ENCODE assay signal across 8 cellular contexts in genomic region chr2:127475788-127476187, GRCh38. TPM values are rescaled to one million over a fixed set of nuclear protein-coding genes. Genes with fewer than 3 reads are reported as not detected.
"Had no signal": no experiment of that assay in that cellular context is flagged by ENCODE, and none has a peak within 500 bp of the region (broad histone marks: within the 10 kb centered on the region; RNA-seq: fewer than 3 reads in every experiment).

No MANE protein-coding gene starts in this region.

- H3K4me3 Mint-ChIP-seq: GM23338, H9 had no signal

- H3K27ac Mint-ChIP-seq: GM23338, H9 had no signal

- H3K4me3 ChIP-seq: GM23338 had no signal

- FAIRE-seq: H1, H54, HTR-8/SVneo had no signal

- ATAC-seq: GM23338 had no signal

- H3K9me3 Mint-ChIP-seq: GM23338 had no signal

- H2AFZ ChIP-seq: GM23338 had no signal

- H3K4me2 ChIP-seq: GM23338 had no signal

- DNase-seq: H9, HCEC 1CT, IMR-90, KBM-7 had no signal

RNA-seq across cellular contexts. Expression of gene PROC, which starts 57.6 kb away (rescaled TPM):
- total RNA-seq: IMR-90 had no signal

RNA-seq across cellular contexts. Expression of gene MYO7B, which starts 59.7 kb away (rescaled TPM):
- total RNA-seq: GM23338, H1, H9 had no signal
- polyA plus RNA-seq: GM23338, H1 had no signal
